2 cellular contexts compared by ENCODE assay signal in genomic region chr11:3831378-3832239, GRCh38.
TF ChIP-seq lines count a peak whose summit lies in the region.

No MANE protein-coding gene starts in this region.

TF ChIP-seq in K562, 482 proteins besides CTCF, POLR2A, EP300 and RAD21 (continues in another document):
- peak; percentile 74 to 93; a peak in 3 of 4 replicates for TF ChIP-seq ETV6 (IDR thresholded peaks at IDR 0.05; ENCODE audit: borderline replicate concordance in 1 of 2, low read depth in 2 of 2, low read length in 1 of 2)
- no peak for TF ChIP-seq ETV6 (CRISPR knock-in tag; IDR thresholded peaks at IDR 0.05; ENCODE audit: borderline replicate concordance)
- peak; percentile 99 for TF ChIP-seq ETV1 (tag; conservative IDR thresholded peaks at IDR 0.05; ENCODE audit: low read depth)
- TF ChIP-seq ZNF3 (CRISPR knock-in tag; IDR thresholded peaks at IDR 0.05): no peak
- TF ChIP-seq BACH1 (tag; IDR thresholded peaks at IDR 0.05): peak; percentile 36; the same call in 1 of the 2 replicates
- peak; percentile 88 for TF ChIP-seq GATA2 (CRISPR knock-in tag; IDR thresholded peaks at IDR 0.05)
- TF ChIP-seq MECOM (CRISPR knock-in tag; IDR thresholded peaks at IDR 0.05): peak; percentile 43; the same call in 1 of the 2 replicates
- peak; percentile 41; the same call in 1 of the 2 replicates for TF ChIP-seq HDAC2 (IDR thresholded peaks at IDR 0.05)
- peak in 1 of 2 experiments; percentile 68; a peak in 1 of 4 replicates for TF ChIP-seq TRIM24 (IDR thresholded peaks at IDR 0.05)
- TF ChIP-seq NFATC3 (IDR thresholded peaks at IDR 0.05): no peak
- TF ChIP-seq JUN (IDR thresholded peaks at IDR 0.05; ENCODE audit: borderline replicate concordance, low read depth, low read length): 0 out of 2 replicates have a peak, but pooled peaks have one; percentile 16
- no peak for TF ChIP-seq JUN (CRISPR knock-in tag; IDR thresholded peaks at IDR 0.05; ENCODE audit: borderline replicate concordance)
- peak; percentile 56; the same call in 1 of the 2 replicates for TF ChIP-seq OTX1 (CRISPR knock-in tag; IDR thresholded peaks at IDR 0.05)
- TF ChIP-seq PKNOX1 (IDR thresholded peaks at IDR 0.05): peak; percentile 65
- TF ChIP-seq CBX1 (IDR thresholded peaks at IDR 0.05; ENCODE audit: low read depth): peak; percentile 55; the same call in 1 of the 2 replicates
- TF ChIP-seq RBM17 (IDR thresholded peaks at IDR 0.05; ENCODE audit: borderline replicate concordance, low read depth, low read length): no peak
- TF ChIP-seq GABPA (tag; conservative IDR thresholded peaks at IDR 0.05; ENCODE audit: low read depth): peak; percentile 83
- TF ChIP-seq CEBPZ (IDR thresholded peaks at IDR 0.05; ENCODE audit: borderline replicate concordance, low read depth, low read length): no peak
- TF ChIP-seq MXD1 (CRISPR knock-in tag; IDR thresholded peaks at IDR 0.05; ENCODE audit: borderline replicate concordance, poor library complexity, severe bottlenecking): no peak
- no peak for TF ChIP-seq DIDO1 (tag; IDR thresholded peaks at IDR 0.05; ENCODE audit: low read depth)
- 0 out of 2 replicates have a peak, but pooled peaks have one; percentile 31 for TF ChIP-seq E2F3 (CRISPR knock-in tag; IDR thresholded peaks at IDR 0.05)
- TF ChIP-seq NELFE (IDR thresholded peaks at IDR 0.05; ENCODE audit: insufficient read depth, insufficient read length): no peak
- peak in 1 of 2 experiments; percentile 58; a peak in 1 of 3 replicates for TF ChIP-seq CBX3 (IDR thresholded peaks at IDR 0.05; ENCODE audit: borderline replicate concordance in 1 of 2, low read length in 2 of 2)
- TF ChIP-seq ZNF764 (CRISPR knock-in tag; IDR thresholded peaks at IDR 0.05; ENCODE audit: low read depth): no peak
- peak; percentile 81 for TF ChIP-seq ESRRA (IDR thresholded peaks at IDR 0.05; ENCODE audit: borderline replicate concordance, low read depth)
- TF ChIP-seq TBL1XR1 (IDR thresholded peaks at IDR 0.05; ENCODE audit: low read length in 2 of 2): peak in 1 of 2 experiments; percentile 34; a peak in 1 of 4 replicates
- TF ChIP-seq SMARCE1 (IDR thresholded peaks at IDR 0.05): peak; percentile 35; the same call in 1 of the 2 replicates
- no peak for TF ChIP-seq ARNT (IDR thresholded peaks at IDR 0.05)
- no peak for TF ChIP-seq STAT5B (CRISPR knock-in tag; IDR thresholded peaks at IDR 0.05)

TF ChIP-seq in HEK293T, 16 proteins besides CTCF, POLR2A, EP300 and RAD21:
- TF ChIP-seq HDGF (IDR thresholded peaks at IDR 0.05; ENCODE audit: borderline replicate concordance) (no peak), TARDBP (IDR thresholded peaks at IDR 0.05) (no peak), ZNF384 (IDR thresholded peaks at IDR 0.05) (no peak), FOXM1 (IDR thresholded peaks at IDR 0.05; ENCODE audit: borderline replicate concordance) (no peak), PKNOX1 (IDR thresholded peaks at IDR 0.05) (no peak), ARNT (IDR thresholded peaks at IDR 0.05) (no peak), FOXK2 (IDR thresholded peaks at IDR 0.05) (no peak), LEF1 (IDR thresholded peaks at IDR 0.05; ENCODE audit: borderline replicate concordance) (no peak), SUZ12 (IDR thresholded peaks at IDR 0.05) (no peak), CTBP1 (IDR thresholded peaks at IDR 0.05; ENCODE audit: borderline replicate concordance) (no peak), SP1 (IDR thresholded peaks at IDR 0.05) (no peak), ELF4 (IDR thresholded peaks at IDR 0.05) (no peak), FOXA1 (IDR thresholded peaks at IDR 0.05) (no peak), NFRKB (IDR thresholded peaks at IDR 0.05) (no peak)
TF ChIP-seq in HEK293T: peak in this region for 0.
